ENCODE assay signal across 21 cellular contexts in the genomic region with DNA sequence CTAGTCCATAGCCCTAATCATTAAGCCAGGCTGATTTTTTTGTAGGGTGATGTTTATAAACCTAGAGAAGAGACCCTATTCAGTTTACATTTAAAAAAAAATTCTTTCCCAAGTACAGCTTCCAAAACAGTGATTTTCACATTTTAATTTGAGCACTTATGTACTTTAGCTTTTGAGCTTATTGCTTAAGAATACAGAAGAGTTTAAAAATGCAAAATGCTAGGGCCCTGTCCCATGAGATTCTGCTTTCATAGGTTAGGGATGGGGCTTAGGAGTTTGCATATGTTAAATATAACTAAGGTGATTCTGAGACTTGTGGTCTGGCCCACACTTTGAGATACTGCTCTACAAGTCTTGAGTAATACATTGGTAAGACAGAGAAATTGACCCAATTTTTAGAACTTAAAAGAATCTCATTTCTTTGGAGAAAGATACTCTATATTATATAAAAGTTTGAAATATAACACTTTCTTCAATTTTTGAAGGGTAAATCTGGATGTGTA.
"Had no signal": no experiment of that assay in that cellular context is flagged by ENCODE, and none has a peak within 500 bp of the region (broad histone marks: within the 10 kb centered on the region; RNA-seq: fewer than 3 reads in every experiment).

No MANE protein-coding gene starts in this region.

- H3K4me2 ChIP-seq: PC-9 had no signal

- H3K4me3 ChIP-seq: PC-9, Peyer's patch, SJCRH30 had no signal

- H3K9me3 ChIP-seq: Peyer's patch, SJCRH30 had no signal

- H3K27me3 ChIP-seq: Peyer's patch, SJCRH30 had no signal

- H3K36me3 ChIP-seq: Peyer's patch, SJCRH30 had no signal

- ATAC-seq: Right ventricle myocardium inferior had no signal

- H3K27ac ChIP-seq: PC-9, Peyer's patch, SJCRH30 had no signal

- DNase-seq: KBM-7; NCI-H1092; NCI-H1105 treated with DMSO at 0.1 percent for 48 hours; NCI-H1417 treated with DMSO at 0.1 percent for 48 hours; NCI-H146; NCI-H187; NCI-H2029; NCI-H2081 treated with DMSO at 0.1 percent for 48 hours; NCI-H2171; NCI-H226; NCI-H446; NCI-H510A; NCI-H524 treated with DMSO at 0.1 percent for 48 hours; NCI-H69; NCI-H774; NK-92 treated with Interleukin-12 subunit alpha and Interleukin-12 subunit beta, amount 100 ng/mL, for 24 hours; PC-9; Peyer's patch; SHP77 treated with DMSO at 0.1 percent for 48 hours; SJCRH30 had no signal

- H3K4me1 ChIP-seq: Peyer's patch had no signal
